ENCODE assay signal across 1 cellular context in the genomic region with DNA sequence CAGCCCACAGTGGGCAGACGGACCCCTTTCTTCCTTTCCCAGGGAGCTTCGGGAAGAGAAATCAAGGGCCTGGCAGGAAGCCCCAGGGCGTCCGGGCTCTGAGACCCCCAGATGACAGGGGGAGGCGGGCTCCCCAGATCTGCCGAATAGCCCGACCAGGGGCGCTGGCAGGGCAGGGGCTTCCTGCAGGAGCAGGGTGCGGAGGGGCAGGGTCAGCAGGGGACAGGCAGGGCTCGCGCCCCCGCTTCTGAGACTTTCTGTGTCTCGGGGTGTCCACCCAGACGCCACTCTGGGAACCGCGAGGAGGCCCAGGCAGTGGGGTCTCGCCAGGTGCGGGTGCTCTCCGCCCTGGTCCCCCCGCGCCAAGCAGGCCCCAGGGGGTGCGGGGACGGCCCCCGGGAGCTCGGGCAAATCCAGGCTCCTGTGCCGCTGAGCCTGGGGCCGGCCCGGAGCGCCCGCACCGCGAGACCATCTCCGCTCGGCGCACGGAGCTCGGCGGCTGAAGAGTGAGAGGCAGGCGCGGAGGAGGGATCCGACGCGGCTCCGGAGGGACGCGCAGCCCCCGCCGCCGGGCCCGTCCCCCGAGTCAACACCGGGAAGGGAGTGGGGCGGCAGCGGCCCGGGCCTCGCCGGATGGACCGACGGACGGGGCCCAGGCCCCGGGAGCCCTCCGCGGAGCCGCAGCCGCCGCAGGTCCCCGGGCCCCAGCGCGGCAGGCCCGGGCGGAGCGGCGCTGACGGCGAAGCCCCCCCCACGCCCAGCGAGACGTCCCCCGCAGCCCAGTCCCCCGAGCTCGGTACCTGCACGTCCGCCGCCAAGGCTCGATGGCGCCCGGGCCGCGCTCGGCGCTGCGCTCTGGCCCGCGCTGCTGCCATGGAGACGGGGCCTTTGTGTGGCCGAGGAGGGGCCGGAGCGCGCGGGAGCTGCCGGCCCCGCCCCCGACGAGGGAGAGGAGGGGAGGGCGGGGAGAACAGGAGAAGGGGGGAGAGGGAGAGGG.
TF ChIP-seq lines count a peak whose summit lies in the region.

A gene with protein sequence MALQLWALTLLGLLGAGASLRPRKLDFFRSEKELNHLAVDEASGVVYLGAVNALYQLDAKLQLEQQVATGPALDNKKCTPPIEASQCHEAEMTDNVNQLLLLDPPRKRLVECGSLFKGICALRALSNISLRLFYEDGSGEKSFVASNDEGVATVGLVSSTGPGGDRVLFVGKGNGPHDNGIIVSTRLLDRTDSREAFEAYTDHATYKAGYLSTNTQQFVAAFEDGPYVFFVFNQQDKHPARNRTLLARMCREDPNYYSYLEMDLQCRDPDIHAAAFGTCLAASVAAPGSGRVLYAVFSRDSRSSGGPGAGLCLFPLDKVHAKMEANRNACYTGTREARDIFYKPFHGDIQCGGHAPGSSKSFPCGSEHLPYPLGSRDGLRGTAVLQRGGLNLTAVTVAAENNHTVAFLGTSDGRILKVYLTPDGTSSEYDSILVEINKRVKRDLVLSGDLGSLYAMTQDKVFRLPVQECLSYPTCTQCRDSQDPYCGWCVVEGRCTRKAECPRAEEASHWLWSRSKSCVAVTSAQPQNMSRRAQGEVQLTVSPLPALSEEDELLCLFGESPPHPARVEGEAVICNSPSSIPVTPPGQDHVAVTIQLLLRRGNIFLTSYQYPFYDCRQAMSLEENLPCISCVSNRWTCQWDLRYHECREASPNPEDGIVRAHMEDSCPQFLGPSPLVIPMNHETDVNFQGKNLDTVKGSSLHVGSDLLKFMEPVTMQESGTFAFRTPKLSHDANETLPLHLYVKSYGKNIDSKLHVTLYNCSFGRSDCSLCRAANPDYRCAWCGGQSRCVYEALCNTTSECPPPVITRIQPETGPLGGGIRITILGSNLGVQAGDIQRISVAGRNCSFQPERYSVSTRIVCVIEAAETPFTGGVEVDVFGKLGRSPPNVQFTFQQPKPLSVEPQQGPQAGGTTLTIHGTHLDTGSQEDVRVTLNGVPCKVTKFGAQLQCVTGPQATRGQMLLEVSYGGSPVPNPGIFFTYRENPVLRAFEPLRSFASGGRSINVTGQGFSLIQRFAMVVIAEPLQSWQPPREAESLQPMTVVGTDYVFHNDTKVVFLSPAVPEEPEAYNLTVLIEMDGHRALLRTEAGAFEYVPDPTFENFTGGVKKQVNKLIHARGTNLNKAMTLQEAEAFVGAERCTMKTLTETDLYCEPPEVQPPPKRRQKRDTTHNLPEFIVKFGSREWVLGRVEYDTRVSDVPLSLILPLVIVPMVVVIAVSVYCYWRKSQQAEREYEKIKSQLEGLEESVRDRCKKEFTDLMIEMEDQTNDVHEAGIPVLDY (N-terminal part only) (minus strand): TSS at position 894 of the 997 bp plus-strand sequence. CDS start 17,062 bp downstream, outside the sequence.

TF ChIP-seq in GM12878, 131 proteins besides CTCF, POLR2A, EP300 and RAD21 (continued from another document and continues in another):
- TF ChIP-seq, protein P1, sequence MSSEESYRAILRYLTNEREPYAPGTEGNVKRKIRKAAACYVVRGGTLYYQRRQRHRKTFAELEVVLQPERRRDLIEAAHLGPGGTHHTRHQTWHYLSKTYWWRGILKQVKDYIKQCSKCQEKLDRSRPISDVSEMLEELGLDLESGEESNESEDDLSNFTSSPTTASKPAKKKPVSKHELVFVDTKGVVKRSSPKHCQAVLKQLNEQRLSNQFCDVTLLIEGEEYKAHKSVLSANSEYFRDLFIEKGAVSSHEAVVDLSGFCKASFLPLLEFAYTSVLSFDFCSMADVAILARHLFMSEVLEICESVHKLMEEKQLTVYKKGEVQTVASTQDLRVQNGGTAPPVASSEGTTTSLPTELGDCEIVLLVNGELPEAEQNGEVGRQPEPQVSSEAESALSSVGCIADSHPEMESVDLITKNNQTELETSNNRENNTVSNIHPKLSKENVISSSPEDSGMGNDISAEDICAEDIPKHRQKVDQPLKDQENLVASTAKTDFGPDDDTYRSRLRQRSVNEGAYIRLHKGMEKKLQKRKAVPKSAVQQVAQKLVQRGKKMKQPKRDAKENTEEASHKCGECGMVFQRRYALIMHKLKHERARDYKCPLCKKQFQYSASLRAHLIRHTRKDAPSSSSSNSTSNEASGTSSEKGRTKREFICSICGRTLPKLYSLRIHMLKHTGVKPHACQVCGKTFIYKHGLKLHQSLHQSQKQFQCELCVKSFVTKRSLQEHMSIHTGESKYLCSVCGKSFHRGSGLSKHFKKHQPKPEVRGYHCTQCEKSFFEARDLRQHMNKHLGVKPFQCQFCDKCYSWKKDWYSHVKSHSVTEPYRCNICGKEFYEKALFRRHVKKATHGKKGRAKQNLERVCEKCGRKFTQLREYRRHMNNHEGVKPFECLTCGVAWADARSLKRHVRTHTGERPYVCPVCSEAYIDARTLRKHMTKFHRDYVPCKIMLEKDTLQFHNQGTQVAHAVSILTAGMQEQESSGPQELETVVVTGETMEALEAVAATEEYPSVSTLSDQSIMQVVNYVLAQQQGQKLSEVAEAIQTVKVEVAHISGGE (CRISPR knock-in tag; IDR thresholded peaks at IDR 0.05), result no peak
- TF ChIP-seq TBL1XR1 (IDR thresholded peaks at IDR 0.05; ENCODE audit: low read depth, low read length), result no peak
- TF ChIP-seq TCF3 (IDR thresholded peaks at IDR 0.05; ENCODE audit: borderline replicate concordance, insufficient read depth, low read depth, low read length), result no peak
- TF ChIP-seq STAT3 (IDR thresholded peaks at IDR 0.05; ENCODE audit: low read depth, low read length), result no peak
- TF ChIP-seq SRF (IDR thresholded peaks at IDR 0.05; ENCODE audit: low read depth in 2 of 2, low read length in 2 of 2), result no peak
- no peak for TF ChIP-seq CEBPB (IDR thresholded peaks at IDR 0.05; ENCODE audit: borderline replicate concordance in 1 of 2, low read depth in 2 of 2, low read length in 2 of 2)
- no peak for TF ChIP-seq ATF7 (IDR thresholded peaks at IDR 0.05; ENCODE audit: low read depth)
- no peak; the same call in 1 of the 2 replicates for TF ChIP-seq ZNF687 (IDR thresholded peaks at IDR 0.05)
- peak; percentile 87 for TF ChIP-seq DPF2 (IDR thresholded peaks at IDR 0.05)
- TF ChIP-seq NKRF (conservative IDR thresholded peaks at IDR 0.05), result peak; percentile 80
- no peak for TF ChIP-seq RUNX3 (IDR thresholded peaks at IDR 0.05; ENCODE audit: low read length)
- no peak for TF ChIP-seq PML (IDR thresholded peaks at IDR 0.05; ENCODE audit: low read length)
- no peak for TF ChIP-seq CEBPZ (IDR thresholded peaks at IDR 0.05; ENCODE audit: low read depth, low read length)
- no peak for TF ChIP-seq MYC (IDR thresholded peaks at IDR 0.05; ENCODE audit: insufficient read depth, insufficient read length, insufficient replicate concordance, low read length, severe bottlenecking)
- TF ChIP-seq IRF5 (IDR thresholded peaks at IDR 0.05; ENCODE audit: borderline replicate concordance), result no peak
- TF ChIP-seq NFXL1 (IDR thresholded peaks at IDR 0.05; ENCODE audit: borderline replicate concordance), result no peak
- TF ChIP-seq, protein P2, sequence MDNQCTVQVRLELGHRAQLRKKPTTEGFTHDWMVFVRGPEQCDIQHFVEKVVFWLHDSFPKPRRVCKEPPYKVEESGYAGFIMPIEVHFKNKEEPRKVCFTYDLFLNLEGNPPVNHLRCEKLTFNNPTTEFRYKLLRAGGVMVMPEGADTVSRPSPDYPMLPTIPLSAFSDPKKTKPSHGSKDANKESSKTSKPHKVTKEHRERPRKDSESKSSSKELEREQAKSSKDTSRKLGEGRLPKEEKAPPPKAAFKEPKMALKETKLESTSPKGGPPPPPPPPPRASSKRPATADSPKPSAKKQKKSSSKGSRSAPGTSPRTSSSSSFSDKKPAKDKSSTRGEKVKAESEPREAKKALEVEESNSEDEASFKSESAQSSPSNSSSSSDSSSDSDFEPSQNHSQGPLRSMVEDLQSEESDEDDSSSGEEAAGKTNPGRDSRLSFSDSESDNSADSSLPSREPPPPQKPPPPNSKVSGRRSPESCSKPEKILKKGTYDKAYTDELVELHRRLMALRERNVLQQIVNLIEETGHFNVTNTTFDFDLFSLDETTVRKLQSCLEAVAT (IDR thresholded peaks at IDR 0.05), result no peak
- no peak for TF ChIP-seq ETV6 (conservative IDR thresholded peaks at IDR 0.05 in 1 of 2, IDR thresholded peaks at IDR 0.05 in 1 of 2; ENCODE audit: borderline replicate concordance in 1 of 2, low read depth in 1 of 2)
- no peak for TF ChIP-seq NR2C2 (IDR thresholded peaks at IDR 0.05; ENCODE audit: borderline replicate concordance, control insufficient read depth, insufficient read length, low read depth)
- no peak for TF ChIP-seq ESRRA (IDR thresholded peaks at IDR 0.05; ENCODE audit: low read length)
- TF ChIP-seq IRF3 (IDR thresholded peaks at IDR 0.05), result no peak
- TF ChIP-seq IKZF1 (conservative IDR thresholded peaks at IDR 0.05), result peak; percentile 66
